20 cellular contexts compared by ENCODE assay signal in the genomic region with DNA sequence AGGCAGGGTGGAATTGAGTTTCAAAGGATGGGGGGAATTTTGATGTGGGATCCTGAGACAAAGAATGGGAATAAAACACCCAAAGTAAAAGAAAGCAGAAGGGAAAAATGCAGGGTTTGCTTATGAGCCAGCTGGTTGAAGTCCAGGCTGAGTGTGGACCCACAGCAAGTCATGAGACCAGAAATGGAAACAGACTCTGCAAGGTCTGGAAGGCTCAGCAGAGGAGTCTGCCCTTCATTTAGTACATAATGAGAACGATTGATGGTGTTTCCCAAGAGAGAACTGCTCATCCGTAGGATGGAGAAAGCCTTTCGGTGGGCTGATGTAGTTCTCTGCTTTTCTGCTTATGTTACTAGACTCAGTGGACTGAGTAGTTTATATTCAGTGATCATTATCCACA.
"Had no signal": no experiment of that assay in that cellular context is flagged by ENCODE, and none has a peak within 500 bp of the region (broad histone marks: within the 10 kb centered on the region; RNA-seq: fewer than 3 reads in every experiment).

No MANE protein-coding gene starts in this region.

- DNase-seq: activated CD4-positive, alpha-beta T cell treated with anti-CD3 and anti-CD28 coated beads for 4 hours; activated CD8-positive, alpha-beta memory T cell treated with anti-CD3 and anti-CD28 coated beads, Interleukin-2, amount 50 U/mL, for 4 hours; activated CD8-positive, alpha-beta T cell treated with anti-CD3 and anti-CD28 coated beads for 36 hours; activated gamma-delta T cell treated with Interleukin-2 at 50 U/mL for 16 hours; activated naive CD4-positive, alpha-beta T cell treated with anti-CD3 and anti-CD28 coated beads, Interleukin-2, amount 10 ng/mL, durations not matched to agents 7 days and 5 days; activated naive CD8-positive, alpha-beta T cell treated with anti-CD3 and anti-CD28 coated beads for 36 hours; activated T-cell treated with anti-CD3 and anti-CD28 coated beads, Interleukin-2, amount 50 U/mL, for 72 hours; Karpas-422; MM.1S; NCI-H1105; NCI-H1436 treated with DMSO at 0.1 percent for 48 hours; NCI-H187; NCI-H2081; NCI-H524; Peyer's patch; SHP77 treated with DMSO at 0.1 percent for 48 hours had no signal

- H3K4me3 ChIP-seq: breast epithelium, K562, Peyer's patch had no signal

- H3K27me3 ChIP-seq: breast epithelium, Peyer's patch had no signal

- ATAC-seq: activated CD4-positive, CD25-positive, alpha-beta regulatory T cell treated with anti-CD3 and anti-CD28 coated beads, Interleukin-2, amount 50 U/mL, for 24 hours; activated CD8-positive, alpha-beta T cell treated with anti-CD3 and anti-CD28 coated beads for 36 hours; activated T-cell treated with anti-CD3 and anti-CD28 coated beads, Interleukin-2, amount 50 U/mL, for 72 hours; K562 had no signal

- FAIRE-seq: K562 had no signal

- H3K27ac ChIP-seq: breast epithelium, Peyer's patch, RWPE1 had no signal

- H3K36me3 ChIP-seq: breast epithelium, Peyer's patch had no signal

- H3K9me3 ChIP-seq: breast epithelium, Peyer's patch had no signal

- H3K4me1 ChIP-seq: breast epithelium, Peyer's patch had no signal
